Comparison of ENCODE assay signal across 15 cellular contexts in genomic region chr21:45885597-45885929, GRCh38.
DNase-seq lines count a peak whose midpoint lies in the region; ATAC-seq and TF ChIP-seq lines count a peak whose summit lies in the region.
"Had no signal": no experiment of that assay in that cellular context is flagged by ENCODE, and none has a peak within 500 bp of the region (broad histone marks: within the 10 kb centered on the region; RNA-seq: fewer than 3 reads in every experiment).

No MANE protein-coding gene starts in this region.

- H3K9me3 Mint-ChIP-seq in activated B cell treated with CpG ODN at 0.5 μM for 24 hours (no peaks in the 10 kb centered on the region), memory B cell (peaks cover 5% of the 10 kb centered on the region)

- H3K36me3 ChIP-seq in right atrium auricular region, result no peaks in the 10 kb centered on the region
- H3K36me3 ChIP-seq: heart left ventricle, right lobe of liver, WERI-Rb-1 had no signal

- peak overlapping the region; percentile 33 to 81 for H3K27ac ChIP-seq in right atrium auricular region
- H3K27ac ChIP-seq: right lobe of liver, WERI-Rb-1 had no signal

- intact Hi-C loops in left ventricle myocardium superior (cut with micrococcal nuclease) (no loop called here), activated B cell treated with CpG ODN at 0.5 μM for 24 hours (cut with micrococcal nuclease) (no loop called here)

- DNase-seq in right atrium auricular region (ENCODE audit: low spot score) (no peak), left ventricle myocardium superior (no peak), activated B cell treated with CpG ODN at 0.5 μM for 24 hours (no peak), memory B cell (ENCODE audit: low spot score in 2 of 2) (no peak), NCI-H146 (lab: John Stamatoyannopoulos, UW) (no peak), NCI-H146 treated with DMSO at 0.1 percent for 48 hours (lab: John Stamatoyannopoulos, UW; ENCODE audit: unreplicated experiment) (no peak)
- DNase-seq in activated CD8-positive, alpha-beta memory T cell treated with anti-CD3 and anti-CD28 coated beads for 24 hours, result no peak
- DNase-seq: amygdala, NCI-H1436, substantia nigra, WERI-Rb-1 had no signal

- no peak overlapping the region for H3K4me3 ChIP-seq in right atrium auricular region
- H3K4me3 ChIP-seq: GM12878, heart left ventricle, right lobe of liver had no signal

- H3K4me3 Mint-ChIP-seq in activated B cell treated with CpG ODN at 0.5 μM for 24 hours (no peak overlapping the region), memory B cell (peak overlapping the region; percentile 73)

- TF ChIP-seq CTCF in right atrium auricular region (IDR thresholded peaks at IDR 0.05) (no peak), activated B cell treated with CpG ODN at 0.5 μM for 24 hours (IDR thresholded peaks at IDR 0.05) (no peak)

- peaks cover 0 to 41% of the 10 kb centered on the region in 2 donors for H3K4me1 ChIP-seq in right atrium auricular region
- H3K4me1 ChIP-seq: right lobe of liver had no signal

- POLR2A ChIA-PET in activated B cell treated with CpG ODN at 0.5 μM for 24 hours (lab: Charles Lee), result no interaction called here

- CTCF ChIA-PET in activated B cell treated with CpG ODN at 0.5 μM for 24 hours (lab: Charles Lee), result no interaction called here

- H3K27ac Mint-ChIP-seq in activated B cell treated with CpG ODN at 0.5 μM for 24 hours (peak overlapping the region; percentile 32), memory B cell (peak overlapping the region; percentile 94)

- H3K4me1 Mint-ChIP-seq in activated B cell treated with CpG ODN at 0.5 μM for 24 hours (peaks cover 22% of the 10 kb centered on the region), memory B cell (peaks cover 24% of the 10 kb centered on the region)

- H3K36me3 Mint-ChIP-seq in activated B cell treated with CpG ODN at 0.5 μM for 24 hours (ENCODE audit: low read depth) (no peaks in the 10 kb centered on the region), memory B cell (peaks cover 4% of the 10 kb centered on the region)

- ATAC-seq in left ventricle myocardium superior (no peak), activated B cell treated with CpG ODN at 0.5 μM for 24 hours (ENCODE audit: low read depth) (no peak), memory B cell (ENCODE audit: low read depth) (no peak), GM21381 (IDR thresholded peaks at IDR 0.05; ENCODE audit: unreplicated experiment) (no peak)
- ATAC-seq: heart left ventricle, right lobe of liver had no signal

- H3K9me3 ChIP-seq in right atrium auricular region, result no peaks in the 10 kb centered on the region
- H3K9me3 ChIP-seq: heart left ventricle, right lobe of liver had no signal

- H3K27me3 ChIP-seq in right atrium auricular region, result no peaks in the 10 kb centered on the region
- H3K27me3 ChIP-seq: right lobe of liver had no signal

- H3K27me3 Mint-ChIP-seq in activated B cell treated with CpG ODN at 0.5 μM for 24 hours (peaks cover under 1% of the 10 kb centered on the region), memory B cell (peaks cover 2% of the 10 kb centered on the region)
